In the genomic region with DNA sequence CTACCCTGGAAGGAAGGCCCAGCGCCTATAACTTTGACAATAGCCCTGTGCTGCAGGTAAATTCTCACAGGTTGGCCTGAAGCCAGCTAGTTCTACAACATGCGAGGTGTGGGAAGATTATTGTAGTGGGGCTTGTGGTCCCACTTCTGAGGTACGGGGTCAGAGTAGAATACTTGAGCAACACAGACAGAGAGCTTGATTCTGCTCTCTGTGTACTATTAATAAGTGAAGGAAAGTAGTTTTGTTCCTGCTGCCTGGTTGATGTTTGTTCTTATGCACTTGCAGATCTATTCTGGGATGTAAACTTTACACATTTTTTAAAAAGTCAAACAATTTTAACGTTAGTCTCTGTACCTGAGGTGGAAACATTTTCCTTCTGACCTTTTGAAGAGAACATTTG, we compare ENCODE assay signal across 26 cellular contexts.
"Had no signal": no experiment of that assay in that cellular context is flagged by ENCODE, and none has a peak within 500 bp of the region (broad histone marks: within the 10 kb centered on the region; RNA-seq: fewer than 3 reads in every experiment).

No MANE protein-coding gene starts in this region.

- ATAC-seq: activated CD8-positive, alpha-beta T cell treated with anti-CD3 and anti-CD28 coated beads, Interleukin-2, amount 10 ng/mL, durations not matched to agents 7 days and 5 days; activated naive CD4-positive, alpha-beta T cell treated with anti-CD3 and anti-CD28 coated beads, Interleukin-2, amount 50 U/mL, for 72 hours; effector memory CD8-positive, alpha-beta T cell; gastroesophageal sphincter; naive thymus-derived CD4-positive, alpha-beta T cell; SK-N-SH treated with all-trans-retinoic acid at 6 μM for 48 hours had no signal

- H3K9me3 Mint-ChIP-seq: activated CD4-positive, alpha-beta T cell treated with anti-CD3 and anti-CD28 coated beads, Interleukin-2, amount 10 ng/mL, durations not matched to agents 7 days and 5 days; activated naive CD4-positive, alpha-beta T cell treated with anti-CD3 and anti-CD28 coated beads, Interleukin-2, amount 50 U/mL, for 72 hours; effector memory CD8-positive, alpha-beta T cell; naive thymus-derived CD4-positive, alpha-beta T cell had no signal

- DNase-seq: activated CD4-positive, alpha-beta T cell treated with anti-CD3 and anti-CD28 coated beads, Interleukin-2, amount 10 ng/mL, durations not matched to agents 7 days and 5 days; activated CD4-positive, CD25-positive, alpha-beta regulatory T cell treated with anti-CD3 and anti-CD28 coated beads, Interleukin-2, amount 50 U/mL, for 72 hours; activated CD8-positive, alpha-beta T cell treated with anti-CD3 and anti-CD28 coated beads, Interleukin-2, amount 10 ng/mL, durations not matched to agents 7 days and 5 days; activated gamma-delta T cell treated with Interleukin-2 at 50 U/mL for 16 hours; adrenal gland; brain microvascular endothelial cell; colonic mucosa; dorsolateral prefrontal cortex; effector memory CD8-positive, alpha-beta T cell; esophagus squamous epithelium; head of caudate nucleus; naive thymus-derived CD4-positive, alpha-beta T cell; retina; sigmoid colon; stimulated activated CD4-positive, alpha-beta T cell treated with anti-CD3 and anti-CD28 coated beads, Interleukin-4, amount 100 ng/mL, for 1 hour; stimulated activated naive CD4-positive, alpha-beta T cell treated with Interleukin-2 at 50 U/mL for 16 hours; thyroid gland; uterus; WERI-Rb-1 had no signal

- H3K27me3 ChIP-seq: adrenal gland, ascending aorta, brain microvascular endothelial cell, colonic mucosa, esophagus squamous epithelium, gastroesophageal sphincter, sigmoid colon, thyroid gland, uterus had no signal

- H3K27ac Mint-ChIP-seq: activated CD4-positive, alpha-beta T cell treated with anti-CD3 and anti-CD28 coated beads, Interleukin-2, amount 10 ng/mL, durations not matched to agents 7 days and 5 days; activated CD8-positive, alpha-beta T cell treated with anti-CD3 and anti-CD28 coated beads, Interleukin-2, amount 10 ng/mL, durations not matched to agents 7 days and 5 days; activated naive CD4-positive, alpha-beta T cell treated with anti-CD3 and anti-CD28 coated beads, Interleukin-2, amount 50 U/mL, for 72 hours; effector memory CD8-positive, alpha-beta T cell; naive thymus-derived CD4-positive, alpha-beta T cell had no signal

- H3K27ac ChIP-seq: adrenal gland, ascending aorta, brain microvascular endothelial cell, colonic mucosa, dorsolateral prefrontal cortex, esophagus squamous epithelium, parathyroid adenoma, sigmoid colon, thyroid gland, uterus, WERI-Rb-1 had no signal

- H3K36me3 ChIP-seq: colonic mucosa, uterus, WERI-Rb-1 had no signal

- H3K9me3 ChIP-seq: adrenal gland, ascending aorta, colonic mucosa, esophagus squamous epithelium, gastroesophageal sphincter, sigmoid colon, thyroid gland, uterus had no signal

- H3K4me3 ChIP-seq: adrenal gland, ascending aorta, colonic mucosa, dorsolateral prefrontal cortex, esophagus squamous epithelium, gastroesophageal sphincter, lung, sigmoid colon, thyroid gland, uterus had no signal

- H3K9ac ChIP-seq: parathyroid adenoma had no signal

- H3K4me1 ChIP-seq: adrenal gland, colonic mucosa, parathyroid adenoma had no signal

- H3K4me1 Mint-ChIP-seq: activated CD4-positive, alpha-beta T cell treated with anti-CD3 and anti-CD28 coated beads, Interleukin-2, amount 10 ng/mL, durations not matched to agents 7 days and 5 days; naive thymus-derived CD4-positive, alpha-beta T cell had no signal

- H2AFZ ChIP-seq: parathyroid adenoma had no signal

- FAIRE-seq: islet of Langerhans had no signal

- H3K4me3 Mint-ChIP-seq: activated CD4-positive, alpha-beta T cell treated with anti-CD3 and anti-CD28 coated beads, Interleukin-2, amount 10 ng/mL, durations not matched to agents 7 days and 5 days; activated CD8-positive, alpha-beta T cell treated with anti-CD3 and anti-CD28 coated beads, Interleukin-2, amount 10 ng/mL, durations not matched to agents 7 days and 5 days; effector memory CD8-positive, alpha-beta T cell; naive thymus-derived CD4-positive, alpha-beta T cell had no signal

- H3K36me3 Mint-ChIP-seq: activated naive CD4-positive, alpha-beta T cell treated with anti-CD3 and anti-CD28 coated beads, Interleukin-2, amount 50 U/mL, for 72 hours; naive thymus-derived CD4-positive, alpha-beta T cell had no signal
